In the genomic region with DNA sequence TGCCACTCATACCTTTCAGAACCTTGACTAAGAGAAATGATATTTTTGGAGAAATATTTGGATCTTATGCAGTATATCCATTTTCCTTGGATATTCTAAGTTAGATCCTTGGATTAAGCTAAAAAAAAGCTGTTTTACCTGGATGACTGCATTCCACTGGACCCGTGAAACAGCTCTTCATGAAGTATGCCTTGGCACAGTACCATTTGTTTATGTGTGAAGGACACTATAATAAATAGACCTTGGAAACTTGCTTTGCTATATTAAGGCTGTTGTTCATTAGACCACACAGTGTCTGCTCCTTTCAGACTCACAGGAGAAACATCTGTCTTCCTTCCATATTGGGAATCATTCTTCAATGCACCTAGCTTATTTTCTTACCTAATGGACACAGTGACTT, we compare ENCODE assay signal across 25 cellular contexts.
"Had no signal": no experiment of that assay in that cellular context is flagged by ENCODE, and none has a peak within 500 bp of the region (broad histone marks: within the 10 kb centered on the region; RNA-seq: fewer than 3 reads in every experiment).

No MANE protein-coding gene starts in this region.

- H3K4me3 ChIP-seq: left ventricle myocardium inferior, pancreas, prostate gland, spleen, suprapubic skin, thoracic aorta, tibial nerve, uterus had no signal

- H3K27me3 Mint-ChIP-seq: type B pancreatic cell had no signal

- H3K27ac ChIP-seq: left ventricle myocardium inferior, pancreas, prostate gland, spleen, suprapubic skin, thoracic aorta, tibial nerve, uterus had no signal

- DNase-seq: kidney glomerular epithelial cell; left colon; left ventricle myocardium inferior; naive thymus-derived CD8-positive, alpha-beta T cell; nucleus accumbens; pancreas; posterior cingulate gyrus; retina; right cardiac atrium; small intestine; spleen; stimulated activated CD4-positive, alpha-beta T cell treated with anti-CD3 and anti-CD28 coated beads, Interleukin-4, amount 100 ng/mL, for 24 hours; stimulated activated naive CD4-positive, alpha-beta T cell; uterus had no signal

- H3K4me1 Mint-ChIP-seq: memory B cell; naive thymus-derived CD8-positive, alpha-beta T cell; nephron; stimulated activated effector memory CD8-positive, alpha-beta T cell treated with anti-CD3 and anti-CD28 coated beads, Interleukin-12 subunit alpha, Interleukin-12 subunit beta, amount 100 ng/mL, for 72 hours had no signal

- H3K4me1 ChIP-seq: pancreas, prostate gland, spleen, suprapubic skin, uterus had no signal

- ATAC-seq: left colon; naive thymus-derived CD8-positive, alpha-beta T cell; right cardiac atrium; sciatic nerve; stimulated activated effector memory CD8-positive, alpha-beta T cell treated with anti-CD3 and anti-CD28 coated beads, Interleukin-12 subunit alpha, Interleukin-12 subunit beta, amount 100 ng/mL, for 72 hours had no signal

- H3K4me3 Mint-ChIP-seq: memory B cell; naive thymus-derived CD8-positive, alpha-beta T cell; nephron; neural crest cell; stimulated activated effector memory CD8-positive, alpha-beta T cell treated with anti-CD3 and anti-CD28 coated beads, Interleukin-12 subunit alpha, Interleukin-12 subunit beta, amount 100 ng/mL, for 72 hours; stimulated activated naive CD8-positive, alpha-beta T cell treated with anti-CD3 and anti-CD28 coated beads, Interleukin-15, Interleukin-2, amounts not matched to agents 100 ng/mL and 50 ng/mL, for 24 hours; type B pancreatic cell had no signal

- H3K27me3 ChIP-seq: pancreas, spleen, suprapubic skin, tibial nerve, uterus had no signal

- H3K9me3 Mint-ChIP-seq: memory B cell; nephron; stimulated activated effector memory CD8-positive, alpha-beta T cell treated with anti-CD3 and anti-CD28 coated beads, Interleukin-12 subunit alpha, Interleukin-12 subunit beta, amount 100 ng/mL, for 72 hours; stimulated activated naive CD8-positive, alpha-beta T cell treated with anti-CD3 and anti-CD28 coated beads, Interleukin-15, Interleukin-2, amounts not matched to agents 100 ng/mL and 50 ng/mL, for 24 hours; type B pancreatic cell had no signal

- H3K9me3 ChIP-seq: left ventricle myocardium inferior, pancreas, prostate gland, spleen, suprapubic skin, thoracic aorta, tibial nerve, uterus had no signal

- H3K36me3 ChIP-seq: pancreas, prostate gland, spleen, suprapubic skin, thoracic aorta, uterus had no signal

- H3K27ac Mint-ChIP-seq: memory B cell; naive thymus-derived CD8-positive, alpha-beta T cell; nephron; stimulated activated effector memory CD8-positive, alpha-beta T cell treated with anti-CD3 and anti-CD28 coated beads, Interleukin-12 subunit alpha, Interleukin-12 subunit beta, amount 100 ng/mL, for 72 hours; stimulated activated naive CD8-positive, alpha-beta T cell treated with anti-CD3 and anti-CD28 coated beads, Interleukin-15, Interleukin-2, amounts not matched to agents 100 ng/mL and 50 ng/mL, for 24 hours; type B pancreatic cell had no signal

- H3K36me3 Mint-ChIP-seq: memory B cell; naive thymus-derived CD8-positive, alpha-beta T cell; stimulated activated effector memory CD8-positive, alpha-beta T cell treated with anti-CD3 and anti-CD28 coated beads, Interleukin-12 subunit alpha, Interleukin-12 subunit beta, amount 100 ng/mL, for 72 hours; type B pancreatic cell had no signal
